Comparison of ENCODE assay signal across 21 cellular contexts in the genomic region with DNA sequence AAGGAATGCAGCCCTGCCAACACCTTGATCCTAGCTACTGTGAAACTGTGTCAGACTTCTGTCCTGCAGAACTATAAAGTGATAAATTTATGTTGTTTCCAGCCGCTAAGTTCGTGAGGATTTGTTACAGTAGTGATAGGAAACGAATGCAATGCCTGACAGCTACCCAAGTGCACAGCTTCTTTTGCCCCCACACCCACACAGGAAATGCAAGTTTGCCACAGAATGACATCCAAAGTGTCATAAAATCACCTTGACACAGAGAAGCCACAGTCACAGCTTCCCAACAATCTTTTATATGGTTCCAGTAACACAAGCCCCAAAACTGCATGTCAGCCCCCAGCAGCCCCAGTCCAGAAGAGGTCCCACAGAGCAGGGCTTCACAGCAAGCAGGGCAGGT.
DNase-seq lines count a peak whose midpoint lies in the region; ATAC-seq, FAIRE-seq and TF ChIP-seq lines count a peak whose summit lies in the region.
"Had no signal": no experiment of that assay in that cellular context is flagged by ENCODE, and none has a peak within 500 bp of the region (broad histone marks: within the 10 kb centered on the region; RNA-seq: fewer than 3 reads in every experiment).

No MANE protein-coding gene starts in this region.

- H3K27me3 Mint-ChIP-seq in activated naive CD4-positive, alpha-beta T cell treated with anti-CD3 and anti-CD28 coated beads, Interleukin-2, amount 10 ng/mL, durations not matched to agents 7 days and 5 days, result no peaks in the 10 kb centered on the region
- no peaks in the 10 kb centered on the region for H3K27me3 Mint-ChIP-seq in activated CD4-positive, alpha-beta memory T cell treated with anti-CD3 and anti-CD28 coated beads for 36 hours
- H3K27me3 Mint-ChIP-seq: CD4-positive, CD25-positive, alpha-beta regulatory T cell had no signal

- H3K27ac ChIP-seq in mesendoderm (ENCODE audit: low read depth, low read length), result no peak overlapping the region
- H3K27ac ChIP-seq: SJCRH30 had no signal

- H2BK120ac ChIP-seq in mesendoderm (ENCODE audit: low read depth, low read length), result no peak overlapping the region

- no peaks in the 10 kb centered on the region for H3K36me3 ChIP-seq in mesendoderm (ENCODE audit: control insufficient read depth, insufficient read depth, low read length)
- H3K36me3 ChIP-seq: SJCRH30 had no signal

- H4K5ac ChIP-seq in mesendoderm (ENCODE audit: low read length), result no peak overlapping the region

- no peak overlapping the region for H3K4ac ChIP-seq in mesendoderm (ENCODE audit: low read depth, low read length)

- no peak overlapping the region for H3K4me3 Mint-ChIP-seq in activated naive CD4-positive, alpha-beta T cell treated with anti-CD3 and anti-CD28 coated beads, Interleukin-2, amount 10 ng/mL, durations not matched to agents 7 days and 5 days
- peak overlapping the region; percentile 16 for H3K4me3 Mint-ChIP-seq in activated CD4-positive, alpha-beta memory T cell treated with anti-CD3 and anti-CD28 coated beads for 36 hours
- H3K4me3 Mint-ChIP-seq: CD4-positive, CD25-positive, alpha-beta regulatory T cell had no signal

- no peak overlapping the region for H3K4me3 ChIP-seq in mesendoderm (ENCODE audit: low read length)
- H3K4me3 ChIP-seq: SJCRH30 had no signal

- H2AK5ac ChIP-seq in mesendoderm (ENCODE audit: low read length), result no peak overlapping the region

- H3K79me1 ChIP-seq in mesendoderm (ENCODE audit: low read length), result no peaks in the 10 kb centered on the region

- no CpG with 5 or more reads among the region's 3 CpGs for WGBS in mesendoderm (ENCODE audit: extremely low coverage, insufficient coverage, low lambda C conversion rate)

- H2BK15ac ChIP-seq in mesendoderm (replicated peaks; ENCODE audit: low read depth), result no peak overlapping the region

- no peak for ATAC-seq in GM19328 (IDR thresholded peaks at IDR 0.05; ENCODE audit: unreplicated experiment)

- H3K56ac ChIP-seq in mesendoderm (ENCODE audit: low read length), result peak overlapping the region; percentile 15

- peak; percentile 21 for FAIRE-seq in GM12892 (lab: Jason Lieb, UNC)
- FAIRE-seq: GM18507, RCC 7860 had no signal

- peak overlapping the region; percentile 71 for H3K27ac Mint-ChIP-seq in activated naive CD4-positive, alpha-beta T cell treated with anti-CD3 and anti-CD28 coated beads, Interleukin-2, amount 10 ng/mL, durations not matched to agents 7 days and 5 days
- H3K27ac Mint-ChIP-seq in activated CD4-positive, alpha-beta memory T cell treated with anti-CD3 and anti-CD28 coated beads for 36 hours, result no peak overlapping the region
- H3K27ac Mint-ChIP-seq: CD4-positive, CD25-positive, alpha-beta regulatory T cell had no signal

- no peak overlapping the region for H3K4me2 ChIP-seq in mesendoderm (ENCODE audit: low read length)

- no peaks in the 10 kb centered on the region for H3K79me2 ChIP-seq in mesendoderm (ENCODE audit: control insufficient read depth, insufficient read depth, low read length)

- no peaks in the 10 kb centered on the region for H3K4me1 ChIP-seq in mesendoderm (ENCODE audit: control insufficient read depth, low read depth, low read length)
- H3K4me1 ChIP-seq: SJCRH30 had no signal

- H2BK5ac ChIP-seq in mesendoderm (ENCODE audit: low read length), result no peak overlapping the region

- H3K9ac ChIP-seq in mesendoderm (ENCODE audit: low read length), result no peak overlapping the region

- POLR2A ChIA-PET in activated CD4-positive, alpha-beta memory T cell treated with anti-CD3 and anti-CD28 coated beads for 36 hours (lab: Charles Lee), result no interaction called here
- POLR2A ChIA-PET in HEK293T (lab: Yijun Ruan, JAX), result no interaction called here

- peak; percentile 44 for DNase-seq in activated naive CD4-positive, alpha-beta T cell treated with anti-CD3 and anti-CD28 coated beads, Interleukin-2, amount 10 ng/mL, durations not matched to agents 7 days and 5 days
- no peak for DNase-seq in activated naive CD4-positive, alpha-beta T cell treated with anti-CD3 and anti-CD28 coated beads, Interleukin-2, amount 50 U/mL, for 16 hours
- no peak for DNase-seq in GM12892 (ENCODE audit: insufficient read length)
- peak; percentile 22 for DNase-seq in activated CD4-positive, alpha-beta memory T cell treated with anti-CD3 and anti-CD28 coated beads for 36 hours
- no peak for DNase-seq in mesendoderm
- DNase-seq in HEK293T (ENCODE audit: extremely low spot score), result no peak
- DNase-seq in DMS53 (lab: John Stamatoyannopoulos, UW), result no peak
- DNase-seq: CD4-positive, CD25-positive, alpha-beta regulatory T cell; IMR-90; Karpas-422; MV-4-11; NCI-H1105 treated with DMSO at 0.1 percent for 48 hours; NCI-H1694; NCI-H2081; NCI-H446; NCI-H526; OCI-M1; SJCRH30 had no signal

- H3K18ac ChIP-seq in mesendoderm (ENCODE audit: low read length), result no peak overlapping the region

- H3K23ac ChIP-seq in mesendoderm (ENCODE audit: low read length), result no peak overlapping the region

- no peaks in the 10 kb centered on the region for H3K9me3 Mint-ChIP-seq in activated naive CD4-positive, alpha-beta T cell treated with anti-CD3 and anti-CD28 coated beads, Interleukin-2, amount 10 ng/mL, durations not matched to agents 7 days and 5 days
- H3K9me3 Mint-ChIP-seq in activated CD4-positive, alpha-beta memory T cell treated with anti-CD3 and anti-CD28 coated beads for 36 hours, result no peaks in the 10 kb centered on the region
- H3K9me3 Mint-ChIP-seq: CD4-positive, CD25-positive, alpha-beta regulatory T cell had no signal

- H3K4me1 Mint-ChIP-seq in activated naive CD4-positive, alpha-beta T cell treated with anti-CD3 and anti-CD28 coated beads, Interleukin-2, amount 10 ng/mL, durations not matched to agents 7 days and 5 days, result peaks cover 11% of the 10 kb centered on the region
- H3K4me1 Mint-ChIP-seq in activated CD4-positive, alpha-beta memory T cell treated with anti-CD3 and anti-CD28 coated beads for 36 hours (ENCODE audit: low read depth), result peaks cover 8% of the 10 kb centered on the region

- no peaks in the 10 kb centered on the region for H3K27me3 ChIP-seq in mesendoderm (ENCODE audit: insufficient read depth, low read length, poor library complexity)
- H3K27me3 ChIP-seq: SJCRH30 had no signal

- no peak for TF ChIP-seq POLR2A in GM12892 (IDR thresholded peaks at IDR 0.05; ENCODE audit: low read depth, low read length)

- H3K36me3 Mint-ChIP-seq in activated naive CD4-positive, alpha-beta T cell treated with anti-CD3 and anti-CD28 coated beads, Interleukin-2, amount 10 ng/mL, durations not matched to agents 7 days and 5 days, result no peaks in the 10 kb centered on the region
- H3K36me3 Mint-ChIP-seq in activated CD4-positive, alpha-beta memory T cell treated with anti-CD3 and anti-CD28 coated beads for 36 hours, result no peaks in the 10 kb centered on the region
- H3K36me3 Mint-ChIP-seq: CD4-positive, CD25-positive, alpha-beta regulatory T cell had no signal

- CTCF ChIA-PET in activated naive CD4-positive, alpha-beta T cell treated with anti-CD3 and anti-CD28 coated beads, Interleukin-2, amount 10 ng/mL, durations not matched to agents 7 days and 5 days (lab: Charles Lee), result no interaction called here
- CTCF ChIA-PET in activated CD4-positive, alpha-beta memory T cell treated with anti-CD3 and anti-CD28 coated beads for 36 hours (lab: Charles Lee), result no interaction called here
- CTCF ChIA-PET in HEK293T (lab: Yijun Ruan, JAX), result interaction anchor here (1.3 kb wide), 1 partner anchor 12 kb away, joined by 5 read pairs; no protein-coding TSS in a partner anchor

- H4K8ac ChIP-seq in mesendoderm (ENCODE audit: low read depth, low read length), result no peak overlapping the region

- intact Hi-C loops in activated CD4-positive, alpha-beta memory T cell treated with anti-CD3 and anti-CD28 coated beads for 36 hours (cut with micrococcal nuclease), result no loop called here

TF ChIP-seq in HEK293T, 16 proteins besides CTCF, POLR2A, EP300 and RAD21:
- TF ChIP-seq SUZ12 (IDR thresholded peaks at IDR 0.05), result no peak
- TF ChIP-seq ELF4 (IDR thresholded peaks at IDR 0.05), result no peak
- no peak for TF ChIP-seq LEF1 (IDR thresholded peaks at IDR 0.05; ENCODE audit: borderline replicate concordance)
- no peak for TF ChIP-seq TARDBP (IDR thresholded peaks at IDR 0.05)
- no peak for TF ChIP-seq HDGF (IDR thresholded peaks at IDR 0.05; ENCODE audit: borderline replicate concordance)
- TF ChIP-seq FOXK2 (IDR thresholded peaks at IDR 0.05), result no peak
- no peak for TF ChIP-seq SP1 (IDR thresholded peaks at IDR 0.05)
- no peak for TF ChIP-seq ARNT (IDR thresholded peaks at IDR 0.05)
TF ChIP-seq in HEK293T: peak in this region for 0.

Comparison
In these comparisons a context has a peak if more than half of its experiments do, and no peak if none do; other contexts are left out.
1. DNase-seq: peak in activated naive CD4-positive, alpha-beta T cell treated with anti-CD3 and anti-CD28 coated beads, Interleukin-2, amount 10 ng/mL, durations not matched to agents 7 days and 5 days (single experiment) and activated CD4-positive, alpha-beta memory T cell treated with anti-CD3 and anti-CD28 coated beads for 36 hours (single experiment); none in activated naive CD4-positive, alpha-beta T cell treated with anti-CD3 and anti-CD28 coated beads, Interleukin-2, amount 50 U/mL, for 16 hours (single experiment), GM12892 (single experiment), mesendoderm (single experiment), HEK293T (single experiment) and DMS53 (single experiment).